Comparison of ENCODE assay signal across 14 cellular contexts in the genomic region with DNA sequence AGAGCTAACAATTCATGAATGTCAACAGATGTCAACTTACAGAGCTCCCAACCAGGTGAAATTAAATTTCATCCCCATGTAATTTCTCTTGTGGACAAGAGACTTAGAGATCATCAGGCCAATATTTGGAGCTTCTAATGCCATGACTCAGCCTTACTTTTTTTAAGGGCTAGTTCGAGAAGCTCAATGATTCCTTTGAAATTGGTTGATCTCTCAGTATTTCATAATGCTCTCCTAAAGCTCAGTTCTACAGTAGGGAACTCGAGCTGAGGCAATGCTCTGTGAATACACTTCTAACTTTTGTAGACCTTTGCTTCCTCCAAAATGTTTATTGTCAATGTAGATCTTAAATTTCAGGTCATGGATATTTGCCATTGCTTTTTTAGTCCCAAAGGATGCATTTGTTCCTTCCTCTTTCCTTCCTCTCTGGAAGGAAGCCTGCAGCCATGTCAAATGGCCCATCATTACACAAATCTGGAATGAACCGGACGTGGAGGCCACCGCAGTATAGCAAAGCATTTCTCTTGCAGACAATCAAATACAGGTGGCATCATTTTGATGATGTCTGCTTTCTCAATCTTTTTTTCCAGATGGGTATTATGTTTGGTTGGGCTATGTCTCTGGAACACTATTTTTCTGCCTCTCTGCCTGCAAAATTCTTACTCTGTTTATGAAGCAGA. TPM values are rescaled to one million over a fixed set of nuclear protein-coding genes. Genes with fewer than 3 reads are reported as not detected.
DNase-seq lines count a peak whose midpoint lies in the region; ATAC-seq lines count a peak whose summit lies in the region.
"Had no signal": no experiment of that assay in that cellular context is flagged by ENCODE, and none has a peak within 500 bp of the region (broad histone marks: within the 10 kb centered on the region; RNA-seq: fewer than 3 reads in every experiment).

No MANE protein-coding gene starts in this region.

- no peaks in the 10 kb centered on the region for H3K9me3 Mint-ChIP-seq in IgD-negative memory B cell
- H3K9me3 Mint-ChIP-seq in activated naive CD8-positive, alpha-beta T cell treated with anti-CD3 and anti-CD28 coated beads, Interleukin-2, amount 50 U/mL, for 24 hours = no peaks in the 10 kb centered on the region

- peak overlapping the region in 18 of 21 experiments; percentile 16 to 98 (median 82) for H3K27ac ChIP-seq in skin epidermis

- H3K36me3 Mint-ChIP-seq in IgD-negative memory B cell = peaks cover 12% of the 10 kb centered on the region
- H3K36me3 Mint-ChIP-seq in activated naive CD8-positive, alpha-beta T cell treated with anti-CD3 and anti-CD28 coated beads, Interleukin-2, amount 50 U/mL, for 24 hours (ENCODE audit: low read depth) = peaks cover 24% of the 10 kb centered on the region

- no peak overlapping the region for H3K4me3 ChIP-seq in skin epidermis
- H3K4me3 ChIP-seq: psoas muscle had no signal

- DNase-seq in NOMO-1 treated with DMSO at 0.1 percent for 48 hours (lab: John Stamatoyannopoulos, UW; ENCODE audit: unreplicated experiment) = peak; percentile 11
- no peak for DNase-seq in NOMO-1 treated with dmso at 0.1 percent for 144 hours (lab: John Stamatoyannopoulos, UW; ENCODE audit: unreplicated experiment)
- DNase-seq in activated naive CD8-positive, alpha-beta T cell treated with anti-CD3 and anti-CD28 coated beads, Interleukin-2, amount 50 U/mL, for 24 hours = no peak
- no peak for DNase-seq in DMS114 treated with DMSO at 0.1 percent for 48 hours (lab: John Stamatoyannopoulos, UW; ENCODE audit: unreplicated experiment)
- DNase-seq in NCI-H1694 (lab: John Stamatoyannopoulos, UW) = no peak
- DNase-seq: amniotic stem cell, EL, glutamatergic neuron, NCI-H187, psoas muscle had no signal

- no peaks in the 10 kb centered on the region for H3K27me3 Mint-ChIP-seq in IgD-negative memory B cell
- H3K27me3 Mint-ChIP-seq in activated naive CD8-positive, alpha-beta T cell treated with anti-CD3 and anti-CD28 coated beads, Interleukin-2, amount 50 U/mL, for 24 hours = no peaks in the 10 kb centered on the region

- no peak for ATAC-seq in activated naive CD8-positive, alpha-beta T cell treated with anti-CD3 and anti-CD28 coated beads, Interleukin-2, amount 50 U/mL, for 24 hours
- ATAC-seq in HG03280 (IDR thresholded peaks at IDR 0.05; ENCODE audit: unreplicated experiment) = no peak
- ATAC-seq: Panc1, psoas muscle had no signal

- H3K27ac Mint-ChIP-seq in IgD-negative memory B cell = peak overlapping the region; percentile 96 to 100 (median 99)
- peak overlapping the region; percentile 98 for H3K27ac Mint-ChIP-seq in activated naive CD8-positive, alpha-beta T cell treated with anti-CD3 and anti-CD28 coated beads, Interleukin-2, amount 50 U/mL, for 24 hours

- H3K4me1 Mint-ChIP-seq in IgD-negative memory B cell = peaks cover 22 to 48% (median 38%) of the 10 kb centered on the region in 3 donors
- H3K4me1 Mint-ChIP-seq in activated naive CD8-positive, alpha-beta T cell treated with anti-CD3 and anti-CD28 coated beads, Interleukin-2, amount 50 U/mL, for 24 hours = peaks cover 91% of the 10 kb centered on the region

- H3K4me3 Mint-ChIP-seq in IgD-negative memory B cell = peak overlapping the region; percentile 96 to 100 (median 100)
- H3K4me3 Mint-ChIP-seq in activated naive CD8-positive, alpha-beta T cell treated with anti-CD3 and anti-CD28 coated beads, Interleukin-2, amount 50 U/mL, for 24 hours = peak overlapping the region; percentile 96

RNA-seq across cellular contexts. Expression of a gene that starts 28.3 kb away (rescaled TPM):
- 8.4 TPM for polyA plus RNA-seq in IgD-negative memory B cell
